Comparison of ENCODE assay signal across 15 cellular contexts in genomic region chr1:64013395-64013794, GRCh38.
DNase-seq lines count a peak whose midpoint lies in the region; ATAC-seq and TF ChIP-seq lines count a peak whose summit lies in the region.
"Had no signal": no experiment of that assay in that cellular context is flagged by ENCODE, and none has a peak within 500 bp of the region (broad histone marks: within the 10 kb centered on the region; RNA-seq: fewer than 3 reads in every experiment).

No MANE protein-coding gene starts in this region.

- no peaks in the 10 kb centered on the region for H3K27me3 Mint-ChIP-seq in WTC11 (ENCODE audit: low read depth)

- no peak overlapping the region for H3K4me3 ChIP-seq in H7 (ENCODE audit: insufficient read depth, low read depth, low read length)
- H3K4me3 ChIP-seq in colonic mucosa: no peak overlapping the region
- H3K4me3 ChIP-seq: A549, BLaER1, GM23248, HAP-1, K562 had no signal

- no peak overlapping the region for H3K4me3 Mint-ChIP-seq in WTC11
- H3K4me3 Mint-ChIP-seq: CD14-positive monocyte; CD4-positive, alpha-beta memory T cell had no signal

- H3K9ac ChIP-seq in colonic mucosa (ENCODE audit: low read depth in 2 of 2, low read length in 2 of 2): no peak overlapping the region
- H3K9ac ChIP-seq: BLaER1, GM23248 had no signal

- DNase-seq in H7 (peak; percentile 4), WTC11 (ENCODE audit: low spot score) (no peak), foreskin keratinocyte (no peak), colonic mucosa (no peak)
- DNase-seq: Calu3; CD4-positive, alpha-beta memory T cell; GM23248; IMR-90 had no signal

- no peaks in the 10 kb centered on the region for H3K36me3 ChIP-seq in H7 (replicated peaks; ENCODE audit: control insufficient read depth, insufficient read depth, low read length)
- H3K36me3 ChIP-seq in colonic mucosa: no peaks in the 10 kb centered on the region
- H3K36me3 ChIP-seq: BLaER1, HAP-1 had no signal

- TF ChIP-seq CTCF in WTC11 (IDR thresholded peaks at IDR 0.05) (no peak), foreskin keratinocyte (conservative IDR thresholded peaks at IDR 0.05) (peak; percentile 5), colonic mucosa (IDR thresholded peaks at IDR 0.05) (no peak)

- no peak overlapping the region for H3K27ac Mint-ChIP-seq in WTC11
- H3K27ac Mint-ChIP-seq: CD14-positive monocyte; CD4-positive, alpha-beta memory T cell had no signal

- CTCF ChIA-PET in WTC11 (lab: Charles Lee): interaction anchor here (0.6 to 1.5 kb wide), 3 partner anchors 95 to 322 kb away, joined by 3 to 7 read pairs (median 4); no protein-coding TSS in a partner anchor

- peaks cover 12% of the 10 kb centered on the region for H3K36me3 Mint-ChIP-seq in WTC11
- H3K36me3 Mint-ChIP-seq: CD14-positive monocyte; CD4-positive, alpha-beta memory T cell had no signal

- peaks cover 8% of the 10 kb centered on the region for H3K4me1 ChIP-seq in foreskin keratinocyte
- H3K4me1 ChIP-seq in colonic mucosa: no peaks in the 10 kb centered on the region
- H3K4me1 ChIP-seq: A549, BLaER1, HAP-1 had no signal

- intact Hi-C loops in colonic mucosa (cut with DNase I): no loop called here

- POLR2A ChIA-PET in WTC11 (lab: Charles Lee): no interaction called here

- H3K4me1 Mint-ChIP-seq in WTC11: peaks cover 12% of the 10 kb centered on the region
- H3K4me1 Mint-ChIP-seq: CD14-positive monocyte had no signal

- no peaks in the 10 kb centered on the region for H3K9me3 ChIP-seq in colonic mucosa
- H3K9me3 ChIP-seq: A549, BLaER1, HAP-1 had no signal

- peak; percentile 73 for ATAC-seq in WTC11
- no peak for ATAC-seq in foreskin keratinocyte
- no peak for ATAC-seq in HG02678 (IDR thresholded peaks at IDR 0.05; ENCODE audit: unreplicated experiment)
- ATAC-seq in GM21447 (IDR thresholded peaks at IDR 0.05; ENCODE audit: unreplicated experiment): no peak
- ATAC-seq: A549, K562 had no signal

- H3K27me3 ChIP-seq in H7 (ENCODE audit: control insufficient read depth, insufficient read depth, low read length): no peaks in the 10 kb centered on the region
- no peaks in the 10 kb centered on the region for H3K27me3 ChIP-seq in foreskin keratinocyte
- no peaks in the 10 kb centered on the region for H3K27me3 ChIP-seq in colonic mucosa
- H3K27me3 ChIP-seq: BLaER1 had no signal

- no peaks in the 10 kb centered on the region for H3K9me3 Mint-ChIP-seq in WTC11

- H3K27ac ChIP-seq in foreskin keratinocyte (no peak overlapping the region), colonic mucosa (no peak overlapping the region)
- H3K27ac ChIP-seq: A549, BLaER1, GM23248 had no signal

TF ChIP-seq in WTC11, 78 proteins besides CTCF, POLR2A, EP300 and RAD21:
- no peak for TF ChIP-seq NFYB (CRISPR knock-in tag; conservative IDR thresholded peaks at IDR 0.05; ENCODE audit: low read depth)
- TF ChIP-seq GRHL2 (CRISPR knock-in tag; IDR thresholded peaks at IDR 0.05; ENCODE audit: insufficient replicate concordance, severe bottlenecking): no peak
- TF ChIP-seq CBFB (CRISPR knock-in tag; IDR thresholded peaks at IDR 0.05; ENCODE audit: low read depth): no peak
- TF ChIP-seq KAT7 (CRISPR knock-in tag; IDR thresholded peaks at IDR 0.05; ENCODE audit: borderline replicate concordance): no peak
- TF ChIP-seq MAX (CRISPR knock-in tag; IDR thresholded peaks at IDR 0.05): no peak
- TF ChIP-seq CDX4 (CRISPR knock-in tag; IDR thresholded peaks at IDR 0.05; ENCODE audit: borderline replicate concordance): no peak
- TF ChIP-seq ZBTB21 (CRISPR knock-in tag; IDR thresholded peaks at IDR 0.05; ENCODE audit: borderline replicate concordance): no peak
- no peak for TF ChIP-seq ZNF532 (CRISPR knock-in tag; IDR thresholded peaks at IDR 0.05; ENCODE audit: borderline replicate concordance)
